In the genomic region with DNA sequence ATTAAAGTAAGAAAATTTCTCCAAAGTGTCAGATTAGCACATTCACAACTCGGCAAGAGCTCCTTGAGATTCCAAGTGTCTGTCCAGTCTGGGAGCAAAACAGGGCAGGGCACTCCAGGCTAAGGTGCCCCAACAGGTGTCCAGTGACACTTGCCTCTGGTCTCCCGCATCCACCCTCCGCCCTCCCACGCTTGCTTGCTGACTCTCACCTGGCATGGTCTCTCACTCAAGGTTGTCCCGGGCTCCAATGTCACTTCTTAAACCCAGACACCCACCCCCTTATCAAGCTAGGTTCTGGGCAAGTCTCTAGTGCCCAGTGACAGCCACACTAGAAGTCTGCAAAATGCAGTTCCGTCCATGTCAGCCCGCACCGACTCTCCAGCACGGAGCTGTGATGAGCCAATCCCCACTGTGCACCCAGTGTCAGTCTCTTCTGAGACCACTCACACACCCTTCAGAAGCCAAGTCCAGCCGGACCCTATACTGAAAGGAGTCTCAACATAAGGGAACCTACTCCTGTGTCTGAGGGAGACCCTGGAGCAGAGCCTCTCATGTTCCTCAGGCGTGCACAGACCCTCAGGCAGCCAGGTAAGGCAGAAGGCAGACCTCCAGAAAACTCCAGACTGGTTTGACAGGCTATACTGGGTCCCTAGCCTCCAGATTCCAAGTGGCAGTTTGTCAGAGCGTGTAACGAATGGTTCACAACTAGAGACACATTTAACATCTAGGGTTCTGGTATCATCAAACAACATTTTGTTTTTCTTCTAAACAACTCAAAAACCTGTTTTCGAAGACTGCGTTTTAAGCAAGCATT, we compare ENCODE assay signal across 13 cellular contexts. TPM values are rescaled to one million over a fixed set of nuclear protein-coding genes. Genes with fewer than 3 reads are reported as not detected.
A peak's percentile ranks its signal among the peaks of the same experiment; 100 is the strongest.
DNase-seq lines count a peak whose midpoint lies in the region; ATAC-seq, FAIRE-seq and TF ChIP-seq lines count a peak whose summit lies in the region.
"Had no signal": no experiment of that assay in that cellular context is flagged by ENCODE, and none has a peak within 500 bp of the region (broad histone marks: within the 10 kb centered on the region; RNA-seq: fewer than 3 reads in every experiment).

No MANE protein-coding gene starts in this region.

- no peaks in the 10 kb centered on the region; the same call in 1 of the 2 replicates for H4K20me1 ChIP-seq in MM.1S (ENCODE audit: insufficient read depth, low read length)

- DNase-seq in AG09309 (ENCODE audit: low read depth) (no peak), MM.1S (no peak), urothelium cell line (ENCODE audit: low spot score) (no peak)
- DNase-seq in effector memory CD8-positive, alpha-beta T cell = no peak
- no peak for DNase-seq in natural killer cell treated with Interleukin-12 subunit alpha and Interleukin-12 subunit beta and Interleukin-15 and Interleukin-18, amount 100 ng/mL, for 72 hours (ENCODE audit: low spot score)
- DNase-seq: colonic mucosa; head of caudate nucleus; NCI-H446 treated with DMSO at 0.1 percent for 48 hours; stimulated activated naive CD8-positive, alpha-beta T cell treated with anti-CD3 and anti-CD28 coated beads, Interleukin-15, amount 100 ng/mL, for 72 hours had no signal

- no peak overlapping the region for H3K4me2 ChIP-seq in MM.1S (ENCODE audit: low read depth, low read length)

- ATAC-seq in effector memory CD8-positive, alpha-beta T cell (replicated peaks) = no peak
- ATAC-seq in natural killer cell treated with Interleukin-12 subunit alpha and Interleukin-12 subunit beta and Interleukin-15 and Interleukin-18, amount 100 ng/mL, for 72 hours = no peak
- ATAC-seq in HG03280 (IDR thresholded peaks at IDR 0.05; ENCODE audit: unreplicated experiment) = no peak
- no peak for ATAC-seq in GM18505 (IDR thresholded peaks at IDR 0.05; ENCODE audit: unreplicated experiment)
- ATAC-seq: stimulated activated naive CD8-positive, alpha-beta T cell treated with anti-CD3 and anti-CD28 coated beads, Interleukin-15, amount 100 ng/mL, for 72 hours; WTC11 had no signal

- H3F3A ChIP-seq in MM.1S (ENCODE audit: insufficient read depth, low read length) = peaks cover 17% of the 10 kb centered on the region

- H3K4me1 ChIP-seq in MM.1S (ENCODE audit: low read length) = peaks cover 19% of the 10 kb centered on the region; the same call in 1 of the 2 replicates

- H3K9me3 Mint-ChIP-seq in IgD-negative memory B cell = no peaks in the 10 kb centered on the region
- H3K9me3 Mint-ChIP-seq in effector memory CD8-positive, alpha-beta T cell = no peaks in the 10 kb centered on the region
- no peaks in the 10 kb centered on the region for H3K9me3 Mint-ChIP-seq in natural killer cell treated with Interleukin-12 subunit alpha and Interleukin-12 subunit beta and Interleukin-15 and Interleukin-18, amount 100 ng/mL, for 72 hours
- H3K9me3 Mint-ChIP-seq: WTC11 had no signal

- no peaks in the 10 kb centered on the region for H3K9me2 ChIP-seq in MM.1S (replicated peaks; ENCODE audit: insufficient read depth, low read length)

- H3K27me3 ChIP-seq in MM.1S (replicated peaks; ENCODE audit: insufficient read depth, low read length) = no peaks in the 10 kb centered on the region
- H3K27me3 ChIP-seq: colonic mucosa had no signal

- no peak for TF ChIP-seq POLR2A in GM18505 (IDR thresholded peaks at IDR 0.05; ENCODE audit: borderline replicate concordance, extremely low read depth, insufficient read depth, insufficient read length)

- H2AFZ ChIP-seq in MM.1S (ENCODE audit: low read length) = no peak overlapping the region

- peak overlapping the region in 2 of 3 donors; percentile 12 to 75 for H3K27ac Mint-ChIP-seq in IgD-negative memory B cell
- peak overlapping the region; percentile 86 to 92 for H3K27ac Mint-ChIP-seq in effector memory CD8-positive, alpha-beta T cell
- peak overlapping the region; percentile 43 to 76 for H3K27ac Mint-ChIP-seq in natural killer cell treated with Interleukin-12 subunit alpha and Interleukin-12 subunit beta and Interleukin-15 and Interleukin-18, amount 100 ng/mL, for 72 hours

- H3K4me3 ChIP-seq in AG09309 (ENCODE audit: control insufficient read depth, low read depth, low read length) (peak overlapping the region; percentile 63), MM.1S (ENCODE audit: low read length) (no peak overlapping the region)
- H3K4me3 ChIP-seq: colonic mucosa had no signal

- no peak for FAIRE-seq in urothelium cell line (lab: Jason Lieb, UNC)

- H3K36me3 Mint-ChIP-seq in IgD-negative memory B cell = no peaks in the 10 kb centered on the region
- H3K36me3 Mint-ChIP-seq in effector memory CD8-positive, alpha-beta T cell (ENCODE audit: insufficient read depth) = peaks cover 18% of the 10 kb centered on the region
- peaks cover under 1% of the 10 kb centered on the region for H3K36me3 Mint-ChIP-seq in natural killer cell treated with Interleukin-12 subunit alpha and Interleukin-12 subunit beta and Interleukin-15 and Interleukin-18, amount 100 ng/mL, for 72 hours

- H3K9ac ChIP-seq in MM.1S (ENCODE audit: low read length) = no peak overlapping the region

- no peak overlapping the region for H3K27ac ChIP-seq in MM.1S (ENCODE audit: low read length)
- H3K27ac ChIP-seq: colonic mucosa had no signal

- TF ChIP-seq CTCF in AG09309 (IDR thresholded peaks at IDR 0.05; ENCODE audit: control insufficient read depth, insufficient read depth, low read depth, low read length, missing control alignments) = no peak
- no peak for TF ChIP-seq CTCF in MM.1S (IDR thresholded peaks at IDR 0.05; ENCODE audit: low read length)

- H3K36me3 ChIP-seq in MM.1S (replicated peaks; ENCODE audit: insufficient read depth, low read length) = peaks cover 3% of the 10 kb centered on the region; the same call in 1 of the 2 replicates

- no peaks in the 10 kb centered on the region for H3K27me3 Mint-ChIP-seq in IgD-negative memory B cell
- H3K27me3 Mint-ChIP-seq in effector memory CD8-positive, alpha-beta T cell = no peaks in the 10 kb centered on the region
- H3K27me3 Mint-ChIP-seq in natural killer cell treated with Interleukin-12 subunit alpha and Interleukin-12 subunit beta and Interleukin-15 and Interleukin-18, amount 100 ng/mL, for 72 hours = no peaks in the 10 kb centered on the region
- H3K27me3 Mint-ChIP-seq: stimulated activated naive CD8-positive, alpha-beta T cell treated with anti-CD3 and anti-CD28 coated beads, Interleukin-15, amount 100 ng/mL, for 72 hours had no signal

- H3K79me2 ChIP-seq in MM.1S (ENCODE audit: low read length) = peaks cover 89% of the 10 kb centered on the region

- peak overlapping the region in 2 of 4 donors; percentile 43 to 99 for H3K4me3 Mint-ChIP-seq in IgD-negative memory B cell
- H3K4me3 Mint-ChIP-seq in effector memory CD8-positive, alpha-beta T cell = no peak overlapping the region
- H3K4me3 Mint-ChIP-seq in natural killer cell treated with Interleukin-12 subunit alpha and Interleukin-12 subunit beta and Interleukin-15 and Interleukin-18, amount 100 ng/mL, for 72 hours = peak overlapping the region; percentile 92

- H3K4me1 Mint-ChIP-seq in IgD-negative memory B cell = peaks cover 20 to 26% (median 21%) of the 10 kb centered on the region in 3 donors
- peaks cover 42 to 55% of the 10 kb centered on the region in 2 donors for H3K4me1 Mint-ChIP-seq in effector memory CD8-positive, alpha-beta T cell (ENCODE audit: low read depth in 2 of 2)
- peaks cover 44 to 60% of the 10 kb centered on the region in 2 donors for H3K4me1 Mint-ChIP-seq in natural killer cell treated with Interleukin-12 subunit alpha and Interleukin-12 subunit beta and Interleukin-15 and Interleukin-18, amount 100 ng/mL, for 72 hours (ENCODE audit: low read depth in 2 of 2)

- no peaks in the 10 kb centered on the region for H3K9me3 ChIP-seq in MM.1S (replicated peaks; ENCODE audit: insufficient read depth, low read length)
- H3K9me3 ChIP-seq: colonic mucosa had no signal

RNA-seq across cellular contexts. Expression of a gene that starts 45.6 kb away (rescaled TPM):
- polyA plus RNA-seq in IgD-negative memory B cell = 55.3 TPM
- total RNA-seq in natural killer cell treated with Interleukin-12 subunit alpha and Interleukin-12 subunit beta and Interleukin-15 and Interleukin-18, amount 100 ng/mL, for 72 hours = 100 to 1,000 TPM; 295 to 479 TPM

RNA-seq across cellular contexts. Expression of a gene that starts 45.8 kb away (rescaled TPM):
- polyA plus RNA-seq in IgD-negative memory B cell = 134 TPM
- 100 to 1,000 TPM; 246 to 264 TPM for total RNA-seq in natural killer cell treated with Interleukin-12 subunit alpha and Interleukin-12 subunit beta and Interleukin-15 and Interleukin-18, amount 100 ng/mL, for 72 hours
